ENCODE assay signal across 8 cellular contexts in genomic region chr2:65436169-65436824, GRCh38. TPM values are rescaled to one million over a fixed set of nuclear protein-coding genes. Genes with fewer than 3 reads are reported as not detected.
DNase-seq lines count a peak whose midpoint lies in the region; ATAC-seq and TF ChIP-seq lines count a peak whose summit lies in the region.

No MANE protein-coding gene starts in this region.

- H3K27me3 ChIP-seq in H9 (ENCODE audit: insufficient read depth, low read length) (peaks cover 10% of the 10 kb centered on the region; the same call in 1 of the 2 replicates), SJSA1 (replicated peaks) (no peaks in the 10 kb centered on the region), heart left ventricle (peaks cover 0 to 4% (median 0%) of the 10 kb centered on the region in 9 donors)

- intact Hi-C loops in heart left ventricle (cut with DNase I), result loop anchor here in 9 of 10 donors (2.0 to 10.0 kb wide), 11 partner anchors 54 to 781 kb away; partner anchors contain the start of gene SERTAD2 (in 1 of the 9)

- peaks cover 7% of the 10 kb centered on the region for H3K23me2 ChIP-seq in H9 (ENCODE audit: insufficient read length, low read depth, low read length, poor library complexity, severe bottlenecking)

- no peak overlapping the region for H2BK15ac ChIP-seq in H9 (ENCODE audit: low read depth, low read length)

- H4K8ac ChIP-seq in H9 (replicated peaks; ENCODE audit: insufficient read length, low read depth, low read length), result no peak overlapping the region

- H4K20me1 ChIP-seq in H9 (ENCODE audit: control insufficient read depth, insufficient read depth, insufficient read length), result no peaks in the 10 kb centered on the region

- H3K9me3 Mint-ChIP-seq in H9, result no peaks in the 10 kb centered on the region; a peak in 1 of 5 replicates
- no peaks in the 10 kb centered on the region for H3K9me3 Mint-ChIP-seq in osteocyte (ENCODE audit: unreplicated experiment)

- H4K5ac ChIP-seq in H9 (ENCODE audit: insufficient read length, low read depth, low read length), result no peak overlapping the region

- H2AFZ ChIP-seq in H9 (ENCODE audit: low read length), result no peak overlapping the region

- H3K56ac ChIP-seq in H9 (ENCODE audit: insufficient read length, low read depth, low read length), result no peak overlapping the region

- ATAC-seq in heart left ventricle, result peak; percentile 81 to 86 (median 83)

- H3K4me3 Mint-ChIP-seq in H9 (peak overlapping the region; percentile 82 to 95), osteocyte (ENCODE audit: unreplicated experiment) (peak overlapping the region; percentile 99)

- no peak overlapping the region for H3K18ac ChIP-seq in H9 (ENCODE audit: insufficient read length, low read depth, low read length)

- no peak overlapping the region for H2BK5ac ChIP-seq in H9 (ENCODE audit: insufficient read length, low read length)

- H3K4me2 ChIP-seq in H9 (ENCODE audit: insufficient read depth, insufficient read length, low read length), result peak overlapping the region; percentile 66

- no peak overlapping the region for H3K9ac ChIP-seq in H9 (ENCODE audit: extremely low read depth, insufficient read length, low read length)

- H4K91ac ChIP-seq in H9 (ENCODE audit: insufficient read length, low read depth, low read length), result no peak overlapping the region

- H3K27me3 Mint-ChIP-seq in H9 (ENCODE audit: low read depth) (peaks cover 76% of the 10 kb centered on the region), osteocyte (ENCODE audit: unreplicated experiment) (no peaks in the 10 kb centered on the region)

- H3T11ph ChIP-seq in H9 (ENCODE audit: low read length), result no peak overlapping the region

- H2BK12ac ChIP-seq in H9 (ENCODE audit: insufficient read length, low read depth, low read length), result no peak overlapping the region

- H3K36me3 ChIP-seq in SJSA1 (peaks cover 6% of the 10 kb centered on the region), heart left ventricle (no peaks in the 10 kb centered on the region)

- H3K14ac ChIP-seq in H9 (ENCODE audit: insufficient read depth, low read length), result no peak overlapping the region

- no peaks in the 10 kb centered on the region for H3K9me3 ChIP-seq in H9 (ENCODE audit: control insufficient read depth, low read depth, low read length)
- H3K9me3 ChIP-seq in SJSA1 (replicated peaks), result no peaks in the 10 kb centered on the region
- H3K9me3 ChIP-seq in heart left ventricle, result no peaks in the 10 kb centered on the region

- no CpG with 5 or more reads among the region's 65 CpGs for WGBS in H9 (ENCODE audit: extremely low coverage, insufficient read length, low lambda C conversion rate)
- WGBS in heart left ventricle, 4 donors, result 0 to 1% (median 1%) methylated on average over 54 to 65 of the region's 65 CpGs

- peaks cover 0 to 3% (median 0%) of the 10 kb centered on the region in 3 experiments; a peak in 1 of 7 replicates for H3K36me3 Mint-ChIP-seq in H9 (ENCODE audit: insufficient read depth in 1 of 3, low read depth in 3 of 3)
- no peaks in the 10 kb centered on the region for H3K36me3 Mint-ChIP-seq in osteocyte (ENCODE audit: unreplicated experiment)

- H3K4me1 ChIP-seq in H9 (ENCODE audit: insufficient read depth, low read length) (peaks cover 7% of the 10 kb centered on the region; the same call in 1 of the 2 replicates), SJSA1 (replicated peaks) (peaks cover 10% of the 10 kb centered on the region), heart left ventricle (peaks cover 0 to 25% (median 14%) of the 10 kb centered on the region in 12 donors)

- H3K27ac Mint-ChIP-seq in H9 (peak overlapping the region; percentile 83 to 97 (median 89); a peak in 5 of 7 replicates), osteocyte (ENCODE audit: unreplicated experiment) (peak overlapping the region; percentile 100)

- peak; percentile 92 for DNase-seq in GM04504 (ENCODE audit: low read depth)
- DNase-seq in H9, result peak; percentile 72
- DNase-seq in M059J (ENCODE audit: low read depth), result peak; percentile 90
- DNase-seq in SJSA1 (ENCODE audit: low read depth in 1 of 2, low spot score in 2 of 2), result peak; percentile 85 to 89
- DNase-seq in amniotic epithelial cell (ENCODE audit: low read depth), result peak; percentile 93
- DNase-seq in heart left ventricle, result peak; percentile 92 to 94 (median 94)
- DNase-seq in osteocyte (ENCODE audit: extremely low spot score, unreplicated experiment), result peak; percentile 96
- no peak for DNase-seq in OCI-M2 (lab: John Stamatoyannopoulos, UW; ENCODE audit: unreplicated experiment)

- TF ChIP-seq POLR2A in heart left ventricle (IDR thresholded peaks at IDR 0.05), result peak; percentile 51 to 64

- H3K4me1 Mint-ChIP-seq in H9 (peaks cover 50 to 57% of the 10 kb centered on the region in 2 experiments), osteocyte (ENCODE audit: unreplicated experiment) (peaks cover 21% of the 10 kb centered on the region)

- no peaks in the 10 kb centered on the region for H3K79me2 ChIP-seq in H9 (ENCODE audit: insufficient read depth, low read length)

- no peak overlapping the region for H2BK20ac ChIP-seq in H9 (ENCODE audit: low read depth, low read length, poor library complexity, severe bottlenecking)

- H2BK120ac ChIP-seq in H9 (ENCODE audit: low read depth, low read length, poor library complexity, severe bottlenecking), result no peak overlapping the region

- no peak overlapping the region for H3K4ac ChIP-seq in H9 (ENCODE audit: low read depth, low read length)

- H3K4me3 ChIP-seq in SJSA1 (peak overlapping the region; percentile 62), heart left ventricle (peak overlapping the region; percentile 56 to 81 (median 71))

- H3K27ac ChIP-seq in H9 (ENCODE audit: insufficient read length, low read depth, low read length), result no peak overlapping the region
- H3K27ac ChIP-seq in SJSA1, result peak overlapping the region; percentile 93
- peak overlapping the region; percentile 93 to 100 (median 98) for H3K27ac ChIP-seq in heart left ventricle

- H2AK5ac ChIP-seq in H9 (ENCODE audit: insufficient read length, low read length), result no peak overlapping the region

- H3K23ac ChIP-seq in H9 (ENCODE audit: insufficient read length, low read depth, low read length), result no peak overlapping the region

- no peak for TF ChIP-seq CTCF in H9 (conservative IDR thresholded peaks at IDR 0.05)
- no peak for TF ChIP-seq CTCF in heart left ventricle (IDR thresholded peaks at IDR 0.05)
- no peak for TF ChIP-seq CTCF in osteocyte (IDR thresholded peaks at IDR 0.05)

- H3K79me1 ChIP-seq in H9 (ENCODE audit: insufficient read depth, low read depth, low read length, poor library complexity, severe bottlenecking), result no peaks in the 10 kb centered on the region

RNA-seq across cellular contexts. Expression of gene SPRED2, which starts 3.9 kb away (rescaled TPM):
- total RNA-seq in H9 (2021), result 20.8 and 23.5 TPM in 2 replicates
- 5.1 and 11.6 TPM in 2 replicates for total RNA-seq in M059J (2014; rRNA removed; shearing (Covaris generic))
- total RNA-seq in SJSA1 (2014; rRNA removed; shearing (Covaris generic)), result 4.9 and 6.1 TPM in 2 replicates
- total RNA-seq in heart left ventricle, result 10 to 100 TPM; 10.2 to 24.4 (median 17.5) TPM
- polyA plus RNA-seq in heart left ventricle, result 10 to 100 TPM in 1 of 2 donors, 1 to 10 TPM in 1; 7.0 to 14.8 TPM
- total RNA-seq in osteocyte, result 44.4 and 46.3 TPM in 2 replicates
